Comparison of ENCODE assay signal across 10 cellular contexts in the genomic region with DNA sequence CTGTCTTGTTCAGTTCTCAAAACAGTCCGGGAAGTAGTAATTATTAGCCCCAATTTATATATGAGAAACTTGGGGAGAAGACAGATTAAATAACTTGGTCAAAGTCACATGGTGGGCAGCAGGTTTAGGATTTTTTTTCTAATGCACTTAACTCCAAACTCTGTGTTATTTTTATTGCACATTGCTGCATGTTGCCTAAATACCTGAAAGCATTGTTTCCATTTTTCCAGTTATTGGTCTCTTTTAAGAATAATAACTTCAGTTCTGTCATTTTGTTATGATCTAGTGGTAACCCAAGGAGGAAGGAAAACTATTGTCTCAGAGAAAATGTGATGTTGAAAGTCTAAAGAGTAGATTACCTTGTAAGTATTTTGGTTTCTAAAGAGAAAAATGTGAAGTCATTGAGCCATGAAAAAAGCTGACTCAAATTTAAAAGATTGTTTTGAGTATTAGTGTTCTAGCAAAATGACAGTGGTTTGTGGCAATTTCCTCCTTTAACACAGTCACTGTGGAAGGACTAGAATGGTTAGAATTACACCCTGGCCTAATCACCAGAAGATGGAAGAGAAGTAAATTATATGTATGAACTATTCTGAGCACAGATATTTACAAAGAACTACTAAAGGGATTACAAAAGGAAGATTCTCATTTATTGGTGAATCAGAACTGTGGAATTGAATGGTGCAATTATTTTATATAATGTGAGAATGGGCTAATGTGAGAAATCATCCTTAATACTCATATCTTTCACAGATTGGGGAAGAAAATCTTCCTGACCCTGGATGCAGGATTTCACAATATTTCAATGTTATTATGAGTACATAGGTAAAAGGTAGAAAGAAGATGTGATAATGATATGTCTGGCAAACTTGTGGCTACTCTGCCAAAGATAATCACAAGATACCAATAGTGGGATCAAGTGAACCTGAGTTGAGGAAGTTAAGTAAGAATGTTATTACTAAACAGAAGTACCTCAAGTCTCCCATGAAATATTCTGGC. TPM values are rescaled to one million over a fixed set of nuclear protein-coding genes. Genes with fewer than 3 reads are reported as not detected.
DNase-seq lines count a peak whose midpoint lies in the region; ATAC-seq and TF ChIP-seq lines count a peak whose summit lies in the region.
"Had no signal": no experiment of that assay in that cellular context is flagged by ENCODE, and none has a peak within 500 bp of the region (broad histone marks: within the 10 kb centered on the region; RNA-seq: fewer than 3 reads in every experiment).

No MANE protein-coding gene starts in this region.

- H3K27me3 ChIP-seq in SJSA1 (replicated peaks) (no peaks in the 10 kb centered on the region), upper lobe of right lung (no peaks in the 10 kb centered on the region)

- H3K36me3 Mint-ChIP-seq in activated CD4-positive, alpha-beta memory T cell treated with anti-CD3 and anti-CD28 coated beads, Interleukin-2, amount 10 ng/mL, durations not matched to agents 7 days and 5 days (ENCODE audit: low read depth): no peaks in the 10 kb centered on the region
- H3K36me3 Mint-ChIP-seq in activated CD4-positive, alpha-beta memory T cell treated with anti-CD3 and anti-CD28 coated beads for 36 hours: no peaks in the 10 kb centered on the region
- H3K36me3 Mint-ChIP-seq: activated naive CD8-positive, alpha-beta T cell had no signal

- POLR2A ChIA-PET in activated CD4-positive, alpha-beta memory T cell treated with anti-CD3 and anti-CD28 coated beads, Interleukin-2, amount 10 ng/mL, durations not matched to agents 7 days and 5 days (lab: Charles Lee): no interaction called here
- POLR2A ChIA-PET in activated CD4-positive, alpha-beta memory T cell treated with anti-CD3 and anti-CD28 coated beads for 36 hours (lab: Charles Lee): no interaction called here

- H3K4me3 ChIP-seq in SJSA1 (no peak overlapping the region), upper lobe of right lung (no peak overlapping the region)

- intact Hi-C loops in activated CD4-positive, alpha-beta memory T cell treated with anti-CD3 and anti-CD28 coated beads for 36 hours (cut with micrococcal nuclease): no loop called here
- intact Hi-C loops in upper lobe of right lung (cut with DNase I): no loop called here

- H3K4me1 ChIP-seq in SJSA1 (replicated peaks): peaks cover 30% of the 10 kb centered on the region
- no peaks in the 10 kb centered on the region for H3K4me1 ChIP-seq in upper lobe of right lung

- CTCF ChIA-PET in activated CD4-positive, alpha-beta memory T cell treated with anti-CD3 and anti-CD28 coated beads, Interleukin-2, amount 10 ng/mL, durations not matched to agents 7 days and 5 days (lab: Charles Lee): no interaction called here
- CTCF ChIA-PET in activated CD4-positive, alpha-beta memory T cell treated with anti-CD3 and anti-CD28 coated beads for 36 hours (lab: Charles Lee): no interaction called here

- H3K27ac Mint-ChIP-seq in activated CD4-positive, alpha-beta memory T cell treated with anti-CD3 and anti-CD28 coated beads, Interleukin-2, amount 10 ng/mL, durations not matched to agents 7 days and 5 days: peak overlapping the region; percentile 41
- H3K27ac Mint-ChIP-seq in activated CD4-positive, alpha-beta memory T cell treated with anti-CD3 and anti-CD28 coated beads for 36 hours: no peak overlapping the region
- H3K27ac Mint-ChIP-seq: activated naive CD8-positive, alpha-beta T cell had no signal

- H3K27ac ChIP-seq in SJSA1 (peak overlapping the region; percentile 24; the same call in 1 of the 2 replicates), upper lobe of right lung (no peak overlapping the region)

- TF ChIP-seq CTCF in upper lobe of right lung (IDR thresholded peaks at IDR 0.05): no peak

- no peak for DNase-seq in activated CD4-positive, alpha-beta memory T cell treated with anti-CD3 and anti-CD28 coated beads, Interleukin-2, amount 10 ng/mL, durations not matched to agents 7 days and 5 days
- no peak for DNase-seq in activated CD4-positive, alpha-beta memory T cell treated with anti-CD3 and anti-CD28 coated beads for 36 hours
- DNase-seq in SJSA1 (ENCODE audit: low read depth in 1 of 2, low spot score in 2 of 2): no peak
- no peak for DNase-seq in upper lobe of right lung
- DNase-seq in DMS 273 (lab: John Stamatoyannopoulos, UW; ENCODE audit: unreplicated experiment): no peak
- DNase-seq in D341Med (ENCODE audit: low spot score): no peak
- DNase-seq in NCI-H2227 (lab: John Stamatoyannopoulos, UW; ENCODE audit: unreplicated experiment): no peak
- DNase-seq: 8988T had no signal

- ATAC-seq in HG03066 (IDR thresholded peaks at IDR 0.05; ENCODE audit: low read depth, unreplicated experiment): peak; percentile 92
- ATAC-seq in upper lobe of right lung: peak; percentile 41

- H3K4me3 Mint-ChIP-seq in activated CD4-positive, alpha-beta memory T cell treated with anti-CD3 and anti-CD28 coated beads, Interleukin-2, amount 10 ng/mL, durations not matched to agents 7 days and 5 days: no peak overlapping the region
- H3K4me3 Mint-ChIP-seq in activated CD4-positive, alpha-beta memory T cell treated with anti-CD3 and anti-CD28 coated beads for 36 hours: no peak overlapping the region
- H3K4me3 Mint-ChIP-seq: activated naive CD8-positive, alpha-beta T cell had no signal

- H3K9me3 Mint-ChIP-seq in activated CD4-positive, alpha-beta memory T cell treated with anti-CD3 and anti-CD28 coated beads, Interleukin-2, amount 10 ng/mL, durations not matched to agents 7 days and 5 days: no peaks in the 10 kb centered on the region
- H3K9me3 Mint-ChIP-seq in activated CD4-positive, alpha-beta memory T cell treated with anti-CD3 and anti-CD28 coated beads for 36 hours: no peaks in the 10 kb centered on the region

- H3K4me1 Mint-ChIP-seq in activated CD4-positive, alpha-beta memory T cell treated with anti-CD3 and anti-CD28 coated beads, Interleukin-2, amount 10 ng/mL, durations not matched to agents 7 days and 5 days: peaks cover 14% of the 10 kb centered on the region
- H3K4me1 Mint-ChIP-seq in activated CD4-positive, alpha-beta memory T cell treated with anti-CD3 and anti-CD28 coated beads for 36 hours (ENCODE audit: low read depth): no peaks in the 10 kb centered on the region

- no peaks in the 10 kb centered on the region for H3K27me3 Mint-ChIP-seq in activated CD4-positive, alpha-beta memory T cell treated with anti-CD3 and anti-CD28 coated beads, Interleukin-2, amount 10 ng/mL, durations not matched to agents 7 days and 5 days
- no peaks in the 10 kb centered on the region for H3K27me3 Mint-ChIP-seq in activated CD4-positive, alpha-beta memory T cell treated with anti-CD3 and anti-CD28 coated beads for 36 hours
- H3K27me3 Mint-ChIP-seq: activated naive CD8-positive, alpha-beta T cell had no signal

- H3K9me3 ChIP-seq in SJSA1 (replicated peaks) (no peaks in the 10 kb centered on the region), upper lobe of right lung (no peaks in the 10 kb centered on the region)

- H3K36me3 ChIP-seq in SJSA1 (no peaks in the 10 kb centered on the region), upper lobe of right lung (no peaks in the 10 kb centered on the region)

RNA-seq across cellular contexts. Expression of a gene that starts 21.7 kb away (rescaled TPM):
- 10 to 100 TPM; 12.5 to 13.2 TPM for total RNA-seq in activated CD4-positive, alpha-beta memory T cell treated with anti-CD3 and anti-CD28 coated beads, Interleukin-2, amount 10 ng/mL, durations not matched to agents 7 days and 5 days
- under 1 TPM; 0.56 to 0.81 TPM for total RNA-seq in activated CD4-positive, alpha-beta memory T cell treated with anti-CD3 and anti-CD28 coated beads for 36 hours
- total RNA-seq in SJSA1 (2014; rRNA removed; shearing (Covaris generic)): 19.7 and 26.4 TPM in 2 replicates
- total RNA-seq in upper lobe of right lung: 10.7 TPM
